Comparison of ENCODE assay signal across 8 cellular contexts in genomic region chr18:24019641-24020331, GRCh38. TPM values are rescaled to one million over a fixed set of nuclear protein-coding genes. Genes with fewer than 3 reads are reported as not detected.
DNase-seq lines count a peak whose midpoint lies in the region; ATAC-seq, FAIRE-seq and TF ChIP-seq lines count a peak whose summit lies in the region.

No MANE protein-coding gene starts in this region.

- no peaks in the 10 kb centered on the region for H3K27me3 ChIP-seq in foreskin keratinocyte

- no peak for TF ChIP-seq POLR2A in H54 (IDR thresholded peaks at IDR 0.05; ENCODE audit: low read depth, low read length)

- H3K4me1 ChIP-seq in foreskin keratinocyte: peaks cover 10% of the 10 kb centered on the region

- H3K27ac Mint-ChIP-seq in T-helper 17 cell: peak overlapping the region; percentile 97

- ATAC-seq in GM19035 (IDR thresholded peaks at IDR 0.05; ENCODE audit: unreplicated experiment) (peak; percentile 85), HG03025 (IDR thresholded peaks at IDR 0.05; ENCODE audit: low FRiP score, unreplicated experiment) (peak; percentile 80), T-helper 17 cell (peak; percentile 80), foreskin keratinocyte (no peak)

- H3K27me3 Mint-ChIP-seq in T-helper 17 cell: no peaks in the 10 kb centered on the region

- TF ChIP-seq CTCF in foreskin keratinocyte (conservative IDR thresholded peaks at IDR 0.05) (no peak), D721Med (IDR thresholded peaks at IDR 0.05; ENCODE audit: insufficient read depth, missing control alignments) (no peak)

- no peak for FAIRE-seq in D721Med (lab: Jason Lieb, UNC)
- FAIRE-seq in H54 (lab: Jason Lieb, UNC): no peak

- peaks cover 11% of the 10 kb centered on the region for H3K36me3 Mint-ChIP-seq in T-helper 17 cell (ENCODE audit: low read depth)

- H3K27ac ChIP-seq in foreskin keratinocyte: no peak overlapping the region

- peaks cover 71% of the 10 kb centered on the region for H3K4me1 Mint-ChIP-seq in T-helper 17 cell

- DNase-seq in T-helper 17 cell (no peak), iris pigment epithelial cell (ENCODE audit: low read depth) (peak; percentile 28), foreskin keratinocyte (no peak), D721Med (ENCODE audit: insufficient read length, low spot score) (no peak), H54 (ENCODE audit: insufficient read length, low spot score) (no peak), midbrain (lab: John Stamatoyannopoulos, UW) (no peak)

- H3K9me3 ChIP-seq in T-helper 17 cell (ENCODE audit: control insufficient read depth, low read length, poor library complexity, severe bottlenecking): no peaks in the 10 kb centered on the region

- peak overlapping the region; percentile 97 for H3K4me3 Mint-ChIP-seq in T-helper 17 cell

RNA-seq across cellular contexts. Expression of gene TTC39C, which starts 5.2 kb away (rescaled TPM):
- 100 to 1,000 TPM; 187 to 226 TPM for total RNA-seq in T-helper 17 cell
- total RNA-seq in foreskin keratinocyte: 15.9 and 16.9 TPM in 2 replicates
- 13.3 and 16.0 TPM in 2 replicates for polyA plus RNA-seq in foreskin keratinocyte

Comparison
In these comparisons a context has a peak if more than half of its experiments do, and no peak if none do; other contexts are left out.
1. RNA of gene TTC39C, which starts 5.2 kb away (total RNA-seq): 187 to 226 TPM in T-helper 17 cell; 15.9 to 16.9 TPM in foreskin keratinocyte; every median in the first group is over 10 times any median in the second.